Comparison of ENCODE assay signal across 8 cellular contexts in genomic region chr14:105490318-105490571, GRCh38. TPM values are rescaled to one million over a fixed set of nuclear protein-coding genes. Genes with fewer than 3 reads are reported as not detected.
DNase-seq lines count a peak whose midpoint lies in the region; ATAC-seq, FAIRE-seq and TF ChIP-seq lines count a peak whose summit lies in the region.

No MANE protein-coding gene starts in this region.

- no peaks in the 10 kb centered on the region for H3K9me3 ChIP-seq in adipocyte (ENCODE audit: control insufficient read depth, low read length)
- no peaks in the 10 kb centered on the region for H3K9me3 ChIP-seq in tibial nerve

- H3K36me3 ChIP-seq in adipocyte (ENCODE audit: control insufficient read depth, insufficient read depth, low read length, severe bottlenecking), result no peaks in the 10 kb centered on the region
- no peaks in the 10 kb centered on the region for H3K36me3 ChIP-seq in kidney epithelial cell (ENCODE audit: control insufficient read depth, insufficient read depth, low read length)
- peaks cover 0 to 21% (median 0%) of the 10 kb centered on the region in 3 donors for H3K36me3 ChIP-seq in tibial nerve

- FAIRE-seq in GM19239 (lab: Jason Lieb, UNC), result no peak

- H3K4me1 ChIP-seq in adipocyte (ENCODE audit: control insufficient read depth, insufficient read depth, low read length) (peaks cover 3% of the 10 kb centered on the region), tibial nerve (peaks cover 0 to 68% (median 50%) of the 10 kb centered on the region in 4 donors)

- TF ChIP-seq CTCF in kidney epithelial cell (IDR thresholded peaks at IDR 0.05; ENCODE audit: insufficient read depth, low read length, poor library complexity, severe bottlenecking) (no peak), tibial nerve (IDR thresholded peaks at IDR 0.05) (no peak)

- 4% methylated on average over 10 of the region's 31 CpGs; no CpG with 5 or more reads in 1 of the 2 donors for WGBS in tibial nerve, 2 donors

- TF ChIP-seq POLR2A in tibial nerve (IDR thresholded peaks at IDR 0.05), result no peak

- H3K4me3 ChIP-seq in adipocyte (ENCODE audit: low read length), result peak overlapping the region; percentile 81
- H3K4me3 ChIP-seq in kidney epithelial cell (ENCODE audit: low read depth, low read length), result peak overlapping the region; percentile 67
- H3K4me3 ChIP-seq in tibial nerve, result peak overlapping the region; percentile 51 to 88 (median 70)

- DNase-seq in adipocyte (ENCODE audit: low read depth), result no peak
- no peak for DNase-seq in kidney epithelial cell (ENCODE audit: low read depth)
- no peak for DNase-seq in tibial nerve (ENCODE audit: low spot score in 2 of 2)
- no peak for DNase-seq in middle frontal gyrus (ENCODE audit: extremely low spot score, low spot score)
- no peak for DNase-seq in GM19239 (ENCODE audit: insufficient read length, low spot score)

- peak overlapping the region; percentile 81 for H3K9ac ChIP-seq in adipocyte (ENCODE audit: low read length)

- H3K27me3 ChIP-seq in adipocyte (replicated peaks; ENCODE audit: control insufficient read depth, insufficient read depth, low read length) (peaks cover 5% of the 10 kb centered on the region), kidney epithelial cell (ENCODE audit: control insufficient read depth, insufficient read depth, low read length) (peaks cover 26% of the 10 kb centered on the region), tibial nerve (peaks cover 0 to 15% of the 10 kb centered on the region in 2 donors)

- no peak for TF ChIP-seq EP300 in tibial nerve (IDR thresholded peaks at IDR 0.05)

- peak overlapping the region; percentile 89 to 99 (median 96) for H3K27ac ChIP-seq in tibial nerve

- ATAC-seq in GM18858 (IDR thresholded peaks at IDR 0.05; ENCODE audit: unreplicated experiment) (peak; percentile 3), HG02970 (IDR thresholded peaks at IDR 0.05; ENCODE audit: low FRiP score, unreplicated experiment) (peak; percentile 2), GM18519 (IDR thresholded peaks at IDR 0.05; ENCODE audit: low FRiP score, unreplicated experiment) (no peak)

RNA-seq across cellular contexts. Expression of gene TEDC1, which starts 0.8 kb away (rescaled TPM):
- 7.1 and 7.5 TPM in 2 replicates for total RNA-seq in kidney epithelial cell
- 10 to 100 TPM in 3 of 4 donors, 1 to 10 TPM in 1; 5.5 to 20.4 (median 14.2) TPM for total RNA-seq in tibial nerve

RNA-seq across cellular contexts. Expression of gene CRIP1, which starts 3.6 kb away (rescaled TPM):
- total RNA-seq in kidney epithelial cell (2.0 and 11.1 TPM in 2 replicates), tibial nerve (10 to 100 TPM; 26.4 to 77.8 (median 33.5) TPM)

RNA-seq across cellular contexts. Expression of gene CRIP2, which starts 15.6 kb away (rescaled TPM):
- total RNA-seq in kidney epithelial cell (101 and 128 TPM in 2 replicates), tibial nerve (100 to 1,000 TPM; 161 to 268 (median 208) TPM)

RNA-seq across cellular contexts. Expression of gene TMEM121, which starts 36.1 kb away (rescaled TPM):
- 10.1 and 13.4 TPM in 2 replicates for total RNA-seq in kidney epithelial cell
- total RNA-seq in tibial nerve, result 10 to 100 TPM; 15.1 to 28.2 (median 20.1) TPM
